ENCODE assay signal across 22 cellular contexts in the genomic region with DNA sequence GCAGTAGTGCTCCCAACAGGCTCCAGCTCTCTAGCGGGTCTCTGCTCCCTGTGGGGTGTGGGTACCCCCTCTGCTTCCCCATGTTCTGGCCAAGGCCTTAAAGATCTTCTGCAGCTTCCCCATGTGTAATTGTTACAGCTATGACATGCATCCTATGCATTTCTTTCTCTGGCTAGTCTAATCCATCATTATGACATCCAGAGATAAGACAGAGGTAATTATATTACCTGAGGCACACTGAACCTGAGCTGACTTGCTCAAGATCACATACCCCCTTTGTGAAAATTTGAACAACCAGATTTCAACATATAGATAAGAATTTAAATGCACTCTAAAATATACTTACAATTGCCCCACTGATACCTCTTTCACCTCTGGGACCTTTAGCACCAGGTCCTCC.
"Had no signal": no experiment of that assay in that cellular context is flagged by ENCODE, and none has a peak within 500 bp of the region (broad histone marks: within the 10 kb centered on the region; RNA-seq: fewer than 3 reads in every experiment).

No MANE protein-coding gene starts in this region.

- H3K4me3 Mint-ChIP-seq: activated B cell treated with CpG ODN at 0.5 μM for 24 hours; activated CD4-positive, alpha-beta memory T cell treated with anti-CD3 and anti-CD28 coated beads for 36 hours; activated CD4-positive, alpha-beta T cell treated with anti-CD3 and anti-CD28 coated beads for 36 hours; activated naive CD8-positive, alpha-beta T cell treated with anti-CD3 and anti-CD28 coated beads for 36 hours; natural killer cell treated with Interleukin-12 subunit alpha and Interleukin-12 subunit beta and Interleukin-15 and Interleukin-18, amount 100 ng/mL, for 72 hours; stimulated activated naive B cell treated with anti-CD40 and anti-IgM and Interleukin-4, amounts not matched to agents 10 μg/mL and 1 μg/mL and 100 μg/mL, for 72 hours; T-helper 17 cell had no signal

- H3K36me3 Mint-ChIP-seq: activated CD4-positive, alpha-beta memory T cell treated with anti-CD3 and anti-CD28 coated beads for 36 hours; activated naive CD8-positive, alpha-beta T cell treated with anti-CD3 and anti-CD28 coated beads for 36 hours; natural killer cell treated with Interleukin-12 subunit alpha and Interleukin-12 subunit beta and Interleukin-15 and Interleukin-18, amount 100 ng/mL, for 72 hours; stimulated activated naive B cell treated with anti-CD40 and anti-IgM and Interleukin-4, amounts not matched to agents 10 μg/mL and 1 μg/mL and 100 μg/mL, for 72 hours had no signal

- H3K4me1 ChIP-seq: left ventricle myocardium inferior, parathyroid adenoma had no signal

- H3K36me3 ChIP-seq: cardiac muscle cell, left ventricle myocardium inferior, neutrophil, thoracic aorta had no signal

- H3K9me3 ChIP-seq: left ventricle myocardium inferior, neutrophil, sigmoid colon, thoracic aorta had no signal

- H3K27me3 ChIP-seq: cardiac muscle cell, neutrophil, sigmoid colon had no signal

- H3K27ac Mint-ChIP-seq: activated B cell treated with CpG ODN at 0.5 μM for 24 hours; activated CD4-positive, alpha-beta memory T cell treated with anti-CD3 and anti-CD28 coated beads for 36 hours; activated CD4-positive, alpha-beta T cell treated with anti-CD3 and anti-CD28 coated beads for 36 hours; activated naive CD8-positive, alpha-beta T cell treated with anti-CD3 and anti-CD28 coated beads for 36 hours; natural killer cell treated with Interleukin-12 subunit alpha and Interleukin-12 subunit beta and Interleukin-15 and Interleukin-18, amount 100 ng/mL, for 72 hours; stimulated activated naive B cell treated with anti-CD40 and anti-IgM and Interleukin-4, amounts not matched to agents 10 μg/mL and 1 μg/mL and 100 μg/mL, for 72 hours; T-helper 17 cell had no signal

- H3K4me1 Mint-ChIP-seq: activated B cell treated with CpG ODN at 0.5 μM for 24 hours; activated CD4-positive, alpha-beta T cell treated with anti-CD3 and anti-CD28 coated beads for 36 hours; activated naive CD8-positive, alpha-beta T cell treated with anti-CD3 and anti-CD28 coated beads for 36 hours; stimulated activated naive B cell treated with anti-CD40 and anti-IgM and Interleukin-4, amounts not matched to agents 10 μg/mL and 1 μg/mL and 100 μg/mL, for 72 hours; T-helper 17 cell had no signal

- ATAC-seq: activated CD4-positive, alpha-beta T cell treated with anti-CD3 and anti-CD28 coated beads for 36 hours; natural killer cell treated with Interleukin-12 subunit alpha and Interleukin-12 subunit beta and Interleukin-15 and Interleukin-18, amount 100 ng/mL, for 72 hours; stimulated activated naive B cell treated with anti-CD40 and anti-IgM and Interleukin-4, amounts not matched to agents 10 μg/mL and 1 μg/mL and 100 μg/mL, for 72 hours; T-helper 17 cell had no signal

- DNase-seq: activated B cell treated with CpG ODN at 0.5 μM for 24 hours; activated CD4-positive, alpha-beta memory T cell treated with anti-CD3 and anti-CD28 coated beads for 36 hours; activated CD4-positive, alpha-beta T cell treated with anti-CD3 and anti-CD28 coated beads for 36 hours; activated naive CD4-positive, alpha-beta T cell treated with Interleukin-2 at 50 U/mL for 16 hours; activated naive CD8-positive, alpha-beta T cell treated with anti-CD3 and anti-CD28 coated beads for 36 hours; activated T-cell treated with anti-CD3 and anti-CD28 coated beads, Interleukin-2, amount 50 U/mL, for 48 hours; amygdala; foreskin fibroblast; left ventricle myocardium inferior; midbrain; sigmoid colon; stimulated activated CD4-positive, alpha-beta T cell treated with anti-CD3 and anti-CD28 coated beads, Interleukin-2, amount 100 ng/mL, for 48 hours; stimulated activated CD8-positive, alpha-beta memory T cell treated with anti-CD3 and anti-CD28 coated beads, Interleukin-4, amount 100 ng/mL, for 48 hours; stimulated activated naive B cell treated with anti-CD40 and anti-IgM and Interleukin-4, amounts not matched to agents 10 μg/mL and 1 μg/mL and 100 μg/mL, for 72 hours; SW 1271; T-helper 17 cell had no signal

- H3K27me3 Mint-ChIP-seq: activated B cell treated with CpG ODN at 0.5 μM for 24 hours; activated CD4-positive, alpha-beta memory T cell treated with anti-CD3 and anti-CD28 coated beads for 36 hours; activated CD4-positive, alpha-beta T cell treated with anti-CD3 and anti-CD28 coated beads for 36 hours; natural killer cell treated with Interleukin-12 subunit alpha and Interleukin-12 subunit beta and Interleukin-15 and Interleukin-18, amount 100 ng/mL, for 72 hours; stimulated activated naive B cell treated with anti-CD40 and anti-IgM and Interleukin-4, amounts not matched to agents 10 μg/mL and 1 μg/mL and 100 μg/mL, for 72 hours had no signal

- H3K9ac ChIP-seq: parathyroid adenoma had no signal

- H2AFZ ChIP-seq: parathyroid adenoma had no signal

- H3K4me3 ChIP-seq: cardiac muscle cell, left ventricle myocardium inferior, sigmoid colon, thoracic aorta had no signal

- H3K9me3 Mint-ChIP-seq: activated B cell treated with CpG ODN at 0.5 μM for 24 hours; activated CD4-positive, alpha-beta memory T cell treated with anti-CD3 and anti-CD28 coated beads for 36 hours; activated naive CD8-positive, alpha-beta T cell treated with anti-CD3 and anti-CD28 coated beads for 36 hours; natural killer cell treated with Interleukin-12 subunit alpha and Interleukin-12 subunit beta and Interleukin-15 and Interleukin-18, amount 100 ng/mL, for 72 hours; stimulated activated naive B cell treated with anti-CD40 and anti-IgM and Interleukin-4, amounts not matched to agents 10 μg/mL and 1 μg/mL and 100 μg/mL, for 72 hours had no signal

- H3K27ac ChIP-seq: cardiac muscle cell, epithelial cell of prostate, left ventricle myocardium inferior, neutrophil, parathyroid adenoma, thoracic aorta had no signal
